ENCODE assay signal across 14 cellular contexts in the genomic region with DNA sequence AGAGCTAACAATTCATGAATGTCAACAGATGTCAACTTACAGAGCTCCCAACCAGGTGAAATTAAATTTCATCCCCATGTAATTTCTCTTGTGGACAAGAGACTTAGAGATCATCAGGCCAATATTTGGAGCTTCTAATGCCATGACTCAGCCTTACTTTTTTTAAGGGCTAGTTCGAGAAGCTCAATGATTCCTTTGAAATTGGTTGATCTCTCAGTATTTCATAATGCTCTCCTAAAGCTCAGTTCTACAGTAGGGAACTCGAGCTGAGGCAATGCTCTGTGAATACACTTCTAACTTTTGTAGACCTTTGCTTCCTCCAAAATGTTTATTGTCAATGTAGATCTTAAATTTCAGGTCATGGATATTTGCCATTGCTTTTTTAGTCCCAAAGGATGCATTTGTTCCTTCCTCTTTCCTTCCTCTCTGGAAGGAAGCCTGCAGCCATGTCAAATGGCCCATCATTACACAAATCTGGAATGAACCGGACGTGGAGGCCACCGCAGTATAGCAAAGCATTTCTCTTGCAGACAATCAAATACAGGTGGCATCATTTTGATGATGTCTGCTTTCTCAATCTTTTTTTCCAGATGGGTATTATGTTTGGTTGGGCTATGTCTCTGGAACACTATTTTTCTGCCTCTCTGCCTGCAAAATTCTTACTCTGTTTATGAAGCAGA. TPM values are rescaled to one million over a fixed set of nuclear protein-coding genes. Genes with fewer than 3 reads are reported as not detected.
DNase-seq lines count a peak whose midpoint lies in the region; ATAC-seq and TF ChIP-seq lines count a peak whose summit lies in the region.
"Had no signal": no experiment of that assay in that cellular context is flagged by ENCODE, and none has a peak within 500 bp of the region (broad histone marks: within the 10 kb centered on the region; RNA-seq: fewer than 3 reads in every experiment).

No MANE protein-coding gene starts in this region.

- peak overlapping the region; percentile 50; the same call in 1 of the 2 replicates for H3K4me3 ChIP-seq in GM08714 (ENCODE audit: low read length)
- no peak overlapping the region for H3K4me3 ChIP-seq in BE2C (ENCODE audit: low read depth, low read length)
- H3K4me3 ChIP-seq: tibial artery had no signal

- ATAC-seq in naive thymus-derived CD8-positive, alpha-beta T cell: no peak

- no peaks in the 10 kb centered on the region for H3K36me3 ChIP-seq in BE2C

- no peak for DNase-seq in CD14-positive monocyte (ENCODE audit: low spot score)
- no peak for DNase-seq in activated T-helper 1 cell treated with anti-CD3 and anti-CD28 coated beads, Interleukin-12 subunit alpha, Interleukin-12 subunit beta, Interleukin-2, Interleukin-4 antibody, amounts not matched to agents 30 ng/mL and 10 ng/mL and 1 ng/mL, durations not matched to agents 14 hours and 24 hours and 36 hours (ENCODE audit: low spot score)
- DNase-seq in naive thymus-derived CD8-positive, alpha-beta T cell: no peak
- no peak for DNase-seq in LoVo (ENCODE audit: low spot score)
- no peak for DNase-seq in BE2C
- DNase-seq in stimulated activated CD4-positive, alpha-beta T cell treated with anti-CD3 and anti-CD28 coated beads, Interleukin-1b, Interleukin-23, amount 100 ng/mL, for 48 hours: no peak
- DNase-seq: foreskin melanocyte; kidney glomerular epithelial cell; NCI-H1092 treated with DMSO at 0.1 percent for 48 hours; NCI-H774; stimulated activated CD4-positive, alpha-beta T cell treated with anti-CD3 and anti-CD28 coated beads, Interleukin-4, amount 100 ng/mL, for 1 hour; T1000 had no signal

- POLR2A ChIA-PET in naive thymus-derived CD8-positive, alpha-beta T cell (lab: Charles Lee): interaction anchor here (1.0 to 16.9 kb wide), 7 partner anchors 10 to 30 kb away, joined by 4 to 491 read pairs (median 6); a partner anchor contains a TSS

- peak overlapping the region; percentile 98 to 99 (median 99) for H3K27ac Mint-ChIP-seq in CD14-positive monocyte
- H3K27ac Mint-ChIP-seq in activated T-helper 1 cell treated with anti-CD3 and anti-CD28 coated beads, Interleukin-12 subunit alpha, Interleukin-12 subunit beta, Interleukin-2, Interleukin-4 antibody, amounts not matched to agents 30 ng/mL and 10 ng/mL and 1 ng/mL, durations not matched to agents 14 hours and 24 hours and 36 hours: peak overlapping the region; percentile 94
- peak overlapping the region; percentile 92 to 100 (median 98) for H3K27ac Mint-ChIP-seq in naive thymus-derived CD8-positive, alpha-beta T cell

- intact Hi-C loops in CD14-positive monocyte (cut with micrococcal nuclease): loop anchor here in 1 of 2 donors (2.0 to 10.0 kb wide), 3 partner anchors 15 to 291 kb away; a partner anchor contains a TSS
- intact Hi-C loops in activated T-helper 1 cell treated with anti-CD3 and anti-CD28 coated beads, Interleukin-12 subunit alpha, Interleukin-12 subunit beta, Interleukin-2, Interleukin-4 antibody, amounts not matched to agents 30 ng/mL and 10 ng/mL and 1 ng/mL, durations not matched to agents 14 hours and 24 hours and 36 hours (cut with micrococcal nuclease): loop anchor here (1.0 to 10.0 kb wide), 6 partner anchors 20 to 1325 kb away; a partner anchor contains a TSS

- H3K27me3 Mint-ChIP-seq in CD14-positive monocyte (ENCODE audit: low read depth in 3 of 3): peaks cover 0 to 5% (median 2%) of the 10 kb centered on the region in 3 donors
- H3K27me3 Mint-ChIP-seq in activated T-helper 1 cell treated with anti-CD3 and anti-CD28 coated beads, Interleukin-12 subunit alpha, Interleukin-12 subunit beta, Interleukin-2, Interleukin-4 antibody, amounts not matched to agents 30 ng/mL and 10 ng/mL and 1 ng/mL, durations not matched to agents 14 hours and 24 hours and 36 hours (ENCODE audit: insufficient read depth): no peaks in the 10 kb centered on the region
- no peaks in the 10 kb centered on the region for H3K27me3 Mint-ChIP-seq in naive thymus-derived CD8-positive, alpha-beta T cell

- TF ChIP-seq CTCF in CD14-positive monocyte (IDR thresholded peaks at IDR 0.05) (no peak), BE2C (IDR thresholded peaks at IDR 0.05; ENCODE audit: low read depth, low read length) (no peak)

- H3K27me3 ChIP-seq in BE2C: peaks cover 4% of the 10 kb centered on the region
- H3K27me3 ChIP-seq: tibial artery had no signal

- H3K36me3 Mint-ChIP-seq in CD14-positive monocyte: peaks cover 17 to 27% of the 10 kb centered on the region in 2 donors
- peaks cover 33% of the 10 kb centered on the region for H3K36me3 Mint-ChIP-seq in activated T-helper 1 cell treated with anti-CD3 and anti-CD28 coated beads, Interleukin-12 subunit alpha, Interleukin-12 subunit beta, Interleukin-2, Interleukin-4 antibody, amounts not matched to agents 30 ng/mL and 10 ng/mL and 1 ng/mL, durations not matched to agents 14 hours and 24 hours and 36 hours (ENCODE audit: low read depth)
- H3K36me3 Mint-ChIP-seq in naive thymus-derived CD8-positive, alpha-beta T cell: peaks cover 32 to 36% (median 36%) of the 10 kb centered on the region in 3 donors

- H3K9me3 ChIP-seq in BE2C: no peaks in the 10 kb centered on the region
- H3K9me3 ChIP-seq: tibial artery had no signal

- H3K4me3 Mint-ChIP-seq in CD14-positive monocyte: peak overlapping the region in 1 of 2 donors; percentile 97
- peak overlapping the region; percentile 97 for H3K4me3 Mint-ChIP-seq in activated T-helper 1 cell treated with anti-CD3 and anti-CD28 coated beads, Interleukin-12 subunit alpha, Interleukin-12 subunit beta, Interleukin-2, Interleukin-4 antibody, amounts not matched to agents 30 ng/mL and 10 ng/mL and 1 ng/mL, durations not matched to agents 14 hours and 24 hours and 36 hours
- peak overlapping the region; percentile 96 to 100 (median 100) for H3K4me3 Mint-ChIP-seq in naive thymus-derived CD8-positive, alpha-beta T cell

- peaks cover 88% of the 10 kb centered on the region for H3K4me1 Mint-ChIP-seq in CD14-positive monocyte
- H3K4me1 Mint-ChIP-seq in activated T-helper 1 cell treated with anti-CD3 and anti-CD28 coated beads, Interleukin-12 subunit alpha, Interleukin-12 subunit beta, Interleukin-2, Interleukin-4 antibody, amounts not matched to agents 30 ng/mL and 10 ng/mL and 1 ng/mL, durations not matched to agents 14 hours and 24 hours and 36 hours (ENCODE audit: low read depth): peaks cover 93% of the 10 kb centered on the region
- H3K4me1 Mint-ChIP-seq in naive thymus-derived CD8-positive, alpha-beta T cell: peaks cover 49 to 82% (median 64%) of the 10 kb centered on the region in 4 donors

- H3K9me3 Mint-ChIP-seq in CD14-positive monocyte: no peaks in the 10 kb centered on the region
- H3K9me3 Mint-ChIP-seq in activated T-helper 1 cell treated with anti-CD3 and anti-CD28 coated beads, Interleukin-12 subunit alpha, Interleukin-12 subunit beta, Interleukin-2, Interleukin-4 antibody, amounts not matched to agents 30 ng/mL and 10 ng/mL and 1 ng/mL, durations not matched to agents 14 hours and 24 hours and 36 hours: no peaks in the 10 kb centered on the region
- no peaks in the 10 kb centered on the region for H3K9me3 Mint-ChIP-seq in naive thymus-derived CD8-positive, alpha-beta T cell

- no peaks in the 10 kb centered on the region for H3K4me1 ChIP-seq in BE2C

RNA-seq across cellular contexts. Expression of a gene that starts 28.3 kb away (rescaled TPM):
- polyA plus RNA-seq in CD14-positive monocyte: 1 to 10 TPM; 1.5 to 2.5 TPM
- total RNA-seq in activated T-helper 1 cell treated with anti-CD3 and anti-CD28 coated beads, Interleukin-12 subunit alpha, Interleukin-12 subunit beta, Interleukin-2, Interleukin-4 antibody, amounts not matched to agents 30 ng/mL and 10 ng/mL and 1 ng/mL, durations not matched to agents 14 hours and 24 hours and 36 hours: 4.5 and 4.6 TPM in 2 replicates
- total RNA-seq in naive thymus-derived CD8-positive, alpha-beta T cell: 10 to 100 TPM; 10.8 to 12.8 TPM
- polyA plus RNA-seq in naive thymus-derived CD8-positive, alpha-beta T cell: 1 to 10 TPM; 3.8 to 6.9 (median 4.5) TPM
- 1.1 TPM for polyA plus RNA-seq in BE2C (2012; ENCODE audit: insufficient read depth, insufficient read length, low read depth)
